In the genomic region with DNA sequence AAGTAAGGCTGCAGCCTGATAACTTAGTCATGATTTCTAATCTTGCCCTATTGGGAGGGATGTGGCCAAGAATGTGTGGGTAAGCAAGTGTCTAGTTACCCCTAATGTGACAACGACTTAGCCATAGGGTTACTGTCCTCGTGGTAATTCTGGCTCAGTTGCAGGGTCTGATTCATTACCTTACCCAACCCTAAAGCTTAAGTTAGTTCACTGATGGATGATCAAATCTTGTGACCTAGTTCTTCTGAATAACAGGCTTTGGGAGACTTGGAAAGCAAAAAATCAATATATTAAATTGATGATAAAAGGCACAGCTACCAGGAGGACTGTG, we compare ENCODE assay signal across 10 cellular contexts. TPM values are rescaled to one million over a fixed set of nuclear protein-coding genes. Genes with fewer than 3 reads are reported as not detected.
DNase-seq lines count a peak whose midpoint lies in the region; ATAC-seq, FAIRE-seq and TF ChIP-seq lines count a peak whose summit lies in the region.
"Had no signal": no experiment of that assay in that cellular context is flagged by ENCODE, and none has a peak within 500 bp of the region (broad histone marks: within the 10 kb centered on the region; RNA-seq: fewer than 3 reads in every experiment).

No MANE protein-coding gene starts in this region.

- no peak overlapping the region for H2BK15ac ChIP-seq in neuronal stem cell (ENCODE audit: low read length)

- H3K4me2 ChIP-seq in Karpas-422 (ENCODE audit: low read depth, low read length, poor library complexity, severe bottlenecking): peak overlapping the region; percentile 86
- no peak overlapping the region for H3K4me2 ChIP-seq in neuronal stem cell (ENCODE audit: insufficient read depth, low read length, poor library complexity, severe bottlenecking)

- no peaks in the 10 kb centered on the region for H3K9me3 ChIP-seq in Caco-2
- no peaks in the 10 kb centered on the region for H3K9me3 ChIP-seq in Karpas-422 (ENCODE audit: low read length)
- H3K9me3 ChIP-seq in neuronal stem cell (replicated peaks in 1 of 2; ENCODE audit: control insufficient read depth in 2 of 2, insufficient read depth in 1 of 2, low read depth in 1 of 2, low read length in 2 of 2): no peaks in the 10 kb centered on the region

- H3K14ac ChIP-seq in neuronal stem cell (ENCODE audit: low read length): no peak overlapping the region

- H3K36me3 ChIP-seq in Caco-2 (ENCODE audit: control insufficient read depth, insufficient read depth, low read length): no peaks in the 10 kb centered on the region
- H3K36me3 ChIP-seq in Karpas-422 (ENCODE audit: insufficient read depth, low read length): no peaks in the 10 kb centered on the region
- peaks cover 0 to 2% of the 10 kb centered on the region in 2 donors for H3K36me3 ChIP-seq in neuronal stem cell (replicated peaks in 1 of 2; ENCODE audit: control insufficient read depth in 2 of 2, insufficient read depth in 2 of 2, low read length in 2 of 2)

- H3K23ac ChIP-seq in neuronal stem cell (ENCODE audit: low read depth, low read length, poor library complexity): no peak overlapping the region

- H3K27ac Mint-ChIP-seq in Caco-2 (ENCODE audit: unreplicated experiment): peak overlapping the region; percentile 99
- peak overlapping the region; percentile 97 to 99 for H3K27ac Mint-ChIP-seq in effector memory CD8-positive, alpha-beta T cell

- no peak overlapping the region for H3K4ac ChIP-seq in neuronal stem cell (ENCODE audit: low read length)

- H2BK5ac ChIP-seq in neuronal stem cell (ENCODE audit: low read length): no peak overlapping the region

- no peaks in the 10 kb centered on the region for H3K9me3 Mint-ChIP-seq in Caco-2 (ENCODE audit: unreplicated experiment)
- no peaks in the 10 kb centered on the region for H3K9me3 Mint-ChIP-seq in effector memory CD8-positive, alpha-beta T cell

- H4K20me1 ChIP-seq in Karpas-422 (ENCODE audit: insufficient read depth, low read depth, low read length): no peaks in the 10 kb centered on the region

- H3K9me2 ChIP-seq in Karpas-422 (replicated peaks; ENCODE audit: insufficient read depth, low read length): no peaks in the 10 kb centered on the region

- H3K79me2 ChIP-seq in Karpas-422 (ENCODE audit: low read length): peaks cover 51% of the 10 kb centered on the region

- H3K18ac ChIP-seq in neuronal stem cell (ENCODE audit: low read length): no peak overlapping the region

- H3K79me1 ChIP-seq in neuronal stem cell (ENCODE audit: low read depth, low read length): no peaks in the 10 kb centered on the region

- H2BK120ac ChIP-seq in neuronal stem cell (ENCODE audit: low read depth, low read length): no peak overlapping the region

- no peaks in the 10 kb centered on the region for H3K27me3 Mint-ChIP-seq in Caco-2 (ENCODE audit: insufficient read depth, unreplicated experiment)
- no peaks in the 10 kb centered on the region for H3K27me3 Mint-ChIP-seq in effector memory CD8-positive, alpha-beta T cell

- H3K27me3 ChIP-seq in Caco-2 (replicated peaks; ENCODE audit: control insufficient read depth, insufficient read depth, low read length): no peaks in the 10 kb centered on the region
- H3K27me3 ChIP-seq in Karpas-422 (ENCODE audit: low read length): no peaks in the 10 kb centered on the region
- no peaks in the 10 kb centered on the region for H3K27me3 ChIP-seq in neuronal stem cell (ENCODE audit: control insufficient read depth in 3 of 3, insufficient read depth in 3 of 3, low read depth in 1 of 3, low read length in 3 of 3)

- no peak overlapping the region for H4K91ac ChIP-seq in neuronal stem cell (ENCODE audit: low read depth, low read length, poor library complexity)

- H3K4me3 ChIP-seq in Caco-2 (ENCODE audit: low read depth, low read length): no peak overlapping the region
- peak overlapping the region; percentile 79 for H3K4me3 ChIP-seq in Karpas-422 (ENCODE audit: low read length)
- peak overlapping the region in 1 of 2 donors; percentile 65 for H3K4me3 ChIP-seq in neuronal stem cell (ENCODE audit: low read length in 2 of 2)

- no peak overlapping the region for H4K8ac ChIP-seq in neuronal stem cell (ENCODE audit: low read depth, low read length)

- CTCF ChIA-PET in Caco-2 (lab: Charles Lee): no interaction called here

- intact Hi-C loops in Caco-2 (cut with micrococcal nuclease; ENCODE audit: unreplicated experiment): no loop called here

- H3K4me3 Mint-ChIP-seq in Caco-2 (ENCODE audit: unreplicated experiment): no peak overlapping the region
- H3K4me3 Mint-ChIP-seq in effector memory CD8-positive, alpha-beta T cell: peak overlapping the region; percentile 90 to 98

- H2BK12ac ChIP-seq in neuronal stem cell (ENCODE audit: low read length): no peak overlapping the region

- no peak for TF ChIP-seq POLR2A in H54 (IDR thresholded peaks at IDR 0.05; ENCODE audit: low read depth, low read length)

- ATAC-seq in effector memory CD8-positive, alpha-beta T cell (replicated peaks): no peak
- ATAC-seq: activated CD4-positive, CD25-positive, alpha-beta regulatory T cell treated with anti-CD3 and anti-CD28 coated beads, Interleukin-2, amount 50 U/mL, for 24 hours had no signal

- peak overlapping the region; percentile 65 for H3K27ac ChIP-seq in Karpas-422 (ENCODE audit: low read length)
- peak overlapping the region; percentile 26 for H3K27ac ChIP-seq in neuronal stem cell (replicated peaks; ENCODE audit: low read length)

- peaks cover 11% of the 10 kb centered on the region for H3K36me3 Mint-ChIP-seq in Caco-2 (ENCODE audit: insufficient read depth, unreplicated experiment)
- peaks cover 16% of the 10 kb centered on the region for H3K36me3 Mint-ChIP-seq in effector memory CD8-positive, alpha-beta T cell (ENCODE audit: insufficient read depth)

- peaks cover 9% of the 10 kb centered on the region for H3K4me1 ChIP-seq in Caco-2
- H3K4me1 ChIP-seq in Karpas-422 (ENCODE audit: low read length): peaks cover 39% of the 10 kb centered on the region
- peaks cover 8 to 14% of the 10 kb centered on the region in 2 donors for H3K4me1 ChIP-seq in neuronal stem cell (ENCODE audit: control insufficient read depth in 2 of 2, insufficient read depth in 1 of 2, low read depth in 1 of 2, low read length in 2 of 2)

- POLR2A ChIA-PET in Caco-2 (lab: Charles Lee): no interaction called here

- WGBS in neuronal stem cell (ENCODE audit: extremely low coverage in 2 of 2, insufficient read length in 2 of 2, insufficient replicate concordance in 1 of 2), 2 donors: no CpG with 5 or more reads among the region's 2 CpGs

- FAIRE-seq in H54 (lab: Jason Lieb, UNC): no peak

- DNase-seq in Caco-2: no peak
- no peak for DNase-seq in Karpas-422
- no peak for DNase-seq in effector memory CD8-positive, alpha-beta T cell
- no peak for DNase-seq in neuronal stem cell (ENCODE audit: low spot score)
- DNase-seq in middle frontal gyrus (ENCODE audit: extremely low spot score, low spot score): no peak
- DNase-seq in stimulated activated CD4-positive, alpha-beta T cell treated with anti-CD3 and anti-CD28 coated beads, Interleukin-2, amount 100 ng/mL, for 48 hours: no peak
- no peak for DNase-seq in H54 (ENCODE audit: insufficient read length, low spot score)
- DNase-seq in NCI-H1930 (lab: John Stamatoyannopoulos, UW): no peak
- DNase-seq: cerebellar nuclear complex had no signal

- no TSS peak for BruUV-seq in Caco-2 (replicated peaks; lab: Mats Ljungman, UMichigan)

- no peak overlapping the region for H2AK5ac ChIP-seq in neuronal stem cell (ENCODE audit: low read depth, low read length)

- H3K4me1 Mint-ChIP-seq in Caco-2 (ENCODE audit: low read depth, unreplicated experiment): peaks cover 7% of the 10 kb centered on the region
- peaks cover 26 to 32% of the 10 kb centered on the region in 2 donors for H3K4me1 Mint-ChIP-seq in effector memory CD8-positive, alpha-beta T cell (ENCODE audit: low read depth in 2 of 2)

- H2AFZ ChIP-seq in Karpas-422 (ENCODE audit: low read length) (no peak overlapping the region; the same call in 1 of the 2 replicates), neuronal stem cell (ENCODE audit: low read length) (peak overlapping the region; percentile 92)

- H3K9ac ChIP-seq in Karpas-422 (ENCODE audit: low read length) (peak overlapping the region; percentile 80), neuronal stem cell (ENCODE audit: low read depth, low read length, poor library complexity) (no peak overlapping the region)

- no peak for TF ChIP-seq CTCF in Caco-2 (IDR thresholded peaks at IDR 0.05; ENCODE audit: insufficient read depth in 1 of 2, low read depth in 1 of 2, low read length in 1 of 2, severe bottlenecking in 1 of 2, unreplicated experiment in 1 of 2)

RNA-seq across cellular contexts. Expression of a gene that starts 1.6 kb away (rescaled TPM):
- total RNA-seq in Caco-2 (2022): 37.7 and 38.2 TPM in 2 replicates
- 40.1 and 62.9 TPM in 2 replicates for total RNA-seq in Karpas-422 (2014; rRNA removed; shearing (Covaris generic); ENCODE audit: low replicate concordance)
- 34.5 TPM for polyA plus RNA-seq in neuronal stem cell (2013, experiment 1 of 2)
- polyA plus RNA-seq in neuronal stem cell (2013, experiment 2 of 2): 33.6 TPM

RNA-seq across cellular contexts. Expression of a gene that starts 9.2 kb away (rescaled TPM):
- 6.0 and 8.7 TPM in 2 replicates for total RNA-seq in Caco-2 (2022)
- 7.9 and 10.9 TPM in 2 replicates for total RNA-seq in Karpas-422 (2014; rRNA removed; shearing (Covaris generic); ENCODE audit: low replicate concordance)
- polyA plus RNA-seq in neuronal stem cell (2013, experiment 1 of 2): 4.8 TPM
- 4.6 TPM for polyA plus RNA-seq in neuronal stem cell (2013, experiment 2 of 2)
